In genomic region chr10:95183132-95183450, GRCh38 we compare ENCODE assay signal across 8 cellular contexts. TPM values are rescaled to one million over a fixed set of nuclear protein-coding genes. Genes with fewer than 3 reads are reported as not detected.
DNase-seq lines count a peak whose midpoint lies in the region; ATAC-seq lines count a peak whose summit lies in the region.

No MANE protein-coding gene starts in this region.

- peak overlapping the region; percentile 65 for H3K4me3 Mint-ChIP-seq in activated T-cell treated with anti-CD3 and anti-CD28 coated beads, Interleukin-2, amount 50 U/mL, for 4 hours

- peaks cover 5% of the 10 kb centered on the region for H3K4me1 Mint-ChIP-seq in activated T-cell treated with anti-CD3 and anti-CD28 coated beads, Interleukin-2, amount 50 U/mL, for 4 hours (ENCODE audit: low read depth)

- H3K27me3 Mint-ChIP-seq in activated T-cell treated with anti-CD3 and anti-CD28 coated beads, Interleukin-2, amount 50 U/mL, for 4 hours (ENCODE audit: low read depth), result peaks cover 29% of the 10 kb centered on the region

- H3K36me3 Mint-ChIP-seq in activated T-cell treated with anti-CD3 and anti-CD28 coated beads, Interleukin-2, amount 50 U/mL, for 4 hours (ENCODE audit: insufficient read depth), result no peaks in the 10 kb centered on the region

- H3K27ac ChIP-seq in skin epidermis, result peak overlapping the region in 20 of 21 experiments; percentile 3 to 89 (median 73)

- peak overlapping the region; percentile 39 to 59 (median 52) for H3K4me3 ChIP-seq in skin epidermis

- ATAC-seq in activated T-cell treated with anti-CD3 and anti-CD28 coated beads, Interleukin-2, amount 50 U/mL, for 4 hours, result peak in 1 of 2 donors; percentile 19

- no peaks in the 10 kb centered on the region for H3K9me3 Mint-ChIP-seq in activated T-cell treated with anti-CD3 and anti-CD28 coated beads, Interleukin-2, amount 50 U/mL, for 4 hours

- no peak for DNase-seq in activated T-cell treated with anti-CD3 and anti-CD28 coated beads, Interleukin-2, amount 50 U/mL, for 4 hours
- DNase-seq in activated T-cell treated with anti-CD3 and anti-CD28 coated beads for 4 hours (no peak), RPMI8226 (peak; percentile 1), fibroblast of peridontal ligament (ENCODE audit: extremely low read depth) (peak; percentile 22), AG08396 (ENCODE audit: low spot score) (no peak), NCI-H226 (no peak)
- no peak for DNase-seq in stimulated activated CD4-positive, alpha-beta T cell treated with anti-CD3 and anti-CD28 coated beads, Interleukin-2, amount 100 ng/mL, for 48 hours

RNA-seq across cellular contexts. Expression of gene ACSM6, which starts 10.9 kb away (rescaled TPM):
- not detected for total RNA-seq in activated T-cell treated with anti-CD3 and anti-CD28 coated beads, Interleukin-2, amount 50 U/mL, for 4 hours

Comparison
In these comparisons a context has a peak if more than half of its experiments do, and no peak if none do; other contexts are left out.
1. DNase-seq: peak in RPMI8226 (single experiment) and fibroblast of peridontal ligament (single experiment); none in activated T-cell treated with anti-CD3 and anti-CD28 coated beads, Interleukin-2, amount 50 U/mL, for 4 hours (single experiment), activated T-cell treated with anti-CD3 and anti-CD28 coated beads for 4 hours (single experiment), stimulated activated CD4-positive, alpha-beta T cell treated with anti-CD3 and anti-CD28 coated beads, Interleukin-2, amount 100 ng/mL, for 48 hours (0 of 2), AG08396 (single experiment) and NCI-H226 (single experiment).